10 cellular contexts compared by ENCODE assay signal in genomic region chr3:167615030-167615429, GRCh38. TPM values are rescaled to one million over a fixed set of nuclear protein-coding genes. Genes with fewer than 3 reads are reported as not detected.
"Had no signal": no experiment of that assay in that cellular context is flagged by ENCODE, and none has a peak within 500 bp of the region (broad histone marks: within the 10 kb centered on the region; RNA-seq: fewer than 3 reads in every experiment).

No MANE protein-coding gene starts in this region.

- H3K27me3 Mint-ChIP-seq: IgD-negative memory B cell had no signal

- H3K4me3 Mint-ChIP-seq: H9, HFFc6, IgD-negative memory B cell had no signal

- H3K9me3 Mint-ChIP-seq: H9, IgD-negative memory B cell had no signal

- H3K9ac ChIP-seq: GM23248, KMS-11 had no signal

- ATAC-seq: HepG2 had no signal

- H3K4me1 Mint-ChIP-seq: H9, IgD-negative memory B cell had no signal

- H3K27ac ChIP-seq: GM23248, HL-60, KMS-11 had no signal

- H3K4me3 ChIP-seq: GM23248 had no signal

- H3K27ac Mint-ChIP-seq: H9, HFFc6, IgD-negative memory B cell had no signal

- H3K4me2 ChIP-seq: KMS-11 had no signal

- DNase-seq: GM23248, H9, HCEC 1CT, HFFc6, KBM-7 had no signal

- H3K36me3 Mint-ChIP-seq: IgD-negative memory B cell had no signal

- H2AFZ ChIP-seq: GM23248 had no signal

RNA-seq across cellular contexts. Expression of gene WDR49, which starts 38.7 kb away (rescaled TPM):
- total RNA-seq: GM23248, HFFc6, HT1080 had no signal
- polyA plus RNA-seq: GM23248, HepG2, IgD-negative memory B cell had no signal
